ENCODE assay signal across 8 cellular contexts in genomic region chr9:127451681-127452480, GRCh38. TPM values are rescaled to one million over a fixed set of nuclear protein-coding genes. Genes with fewer than 3 reads are reported as not detected.
DNase-seq lines count a peak whose midpoint lies in the region; ATAC-seq and TF ChIP-seq lines count a peak whose summit lies in the region.

No MANE protein-coding gene starts in this region.

- ATAC-seq in HCT116 (peak; percentile 64), left colon (peak; percentile 44)
- peak; percentile 11 to 12 for ATAC-seq in activated CD4-positive, CD25-positive, alpha-beta regulatory T cell treated with anti-CD3 and anti-CD28 coated beads, Interleukin-2, amount 50 U/mL, for 24 hours

- H3K9ac ChIP-seq in HCT116 (ENCODE audit: low read length) (peak overlapping the region; percentile 99), colonic mucosa (ENCODE audit: low read depth in 2 of 2, low read length in 2 of 2) (peak overlapping the region; percentile 86 to 95)

- CTCF ChIA-PET in HCT116 (lab: Charles Lee) = interaction anchor here (1.0 to 1.3 kb wide), 2 partner anchors 237 to 247 kb away, joined by 3 read pairs; no protein-coding TSS in a partner anchor

- TF ChIP-seq RAD21 in HCT116 (IDR thresholded peaks at IDR 0.05; ENCODE audit: low read depth) = no peak

- RAD21 ChIA-PET in HCT116 (lab: Charles Lee; ENCODE audit: low non-redundant PET in 1 of 2, low total read pairs in 2 of 2, uncharacterized antibody in 2 of 2, unreplicated experiment in 2 of 2) = no interaction called here

- H3K4me3 ChIP-seq in HCT116 (replicated peaks in 1 of 2; ENCODE audit: low read depth in 1 of 2, low read length in 2 of 2) (peak overlapping the region; percentile 87 to 98), NB4 (ENCODE audit: low read depth, low read length) (peak overlapping the region; percentile 100), colonic mucosa (peak overlapping the region; percentile 96)

- H3K27me3 ChIP-seq in HCT116 (ENCODE audit: insufficient read depth, low read length) (no peaks in the 10 kb centered on the region), colonic mucosa (no peaks in the 10 kb centered on the region)

- no peak for TF ChIP-seq POLR2A in HCT116 (IDR thresholded peaks at IDR 0.05; ENCODE audit: borderline replicate concordance, extremely low read depth, insufficient read depth, insufficient read length)
- no peak for TF ChIP-seq POLR2A in NB4 (IDR thresholded peaks at IDR 0.05; ENCODE audit: extremely low read depth, insufficient read length)

- peak; percentile 62 for DNase-seq in G401 (ENCODE audit: low spot score)
- DNase-seq in HCT116 (ENCODE audit: low read depth, low spot score) = no peak
- peak; percentile 61 for DNase-seq in NB4 (ENCODE audit: low read depth)
- DNase-seq in colonic mucosa = peak; percentile 68
- peak; percentile 64 to 71 for DNase-seq in left colon
- peak; percentile 65 for DNase-seq in stimulated activated CD4-positive, alpha-beta T cell treated with anti-CD3 and anti-CD28 coated beads, Interleukin-1b, Interleukin-23, amount 100 ng/mL, for 48 hours
- DNase-seq in mesenteric fat pad (ENCODE audit: low spot score) = no peak

- H3K27ac ChIP-seq in HCT116 (ENCODE audit: low read depth, low read length) (peak overlapping the region; percentile 97), colonic mucosa (peak overlapping the region; percentile 95)

- peaks cover 41% of the 10 kb centered on the region for H3K79me2 ChIP-seq in HCT116 (ENCODE audit: insufficient read depth, low read length)

- POLR2A ChIA-PET in HCT116 (lab: Charles Lee) = interaction anchor here (0.8 to 2.4 kb wide), 3 partner anchors 14 to 237 kb away, joined by 3 to 5 read pairs (median 4); no protein-coding TSS in a partner anchor

- peaks cover 30% of the 10 kb centered on the region for H4K20me1 ChIP-seq in HCT116 (ENCODE audit: insufficient read depth)

- no peaks in the 10 kb centered on the region for H3K9me2 ChIP-seq in HCT116 (ENCODE audit: insufficient read depth)

- no peaks in the 10 kb centered on the region for H3K9me3 ChIP-seq in HCT116 (ENCODE audit: control insufficient read depth in 1 of 2, insufficient read depth in 1 of 2, low read depth in 1 of 2, low read length in 2 of 2)
- no peaks in the 10 kb centered on the region for H3K9me3 ChIP-seq in colonic mucosa

- peaks cover 28 to 44% of the 10 kb centered on the region in 2 experiments for H3K36me3 ChIP-seq in HCT116 (ENCODE audit: control insufficient read depth in 1 of 2, insufficient read depth in 2 of 2, low read length in 2 of 2)
- peaks cover 18% of the 10 kb centered on the region for H3K36me3 ChIP-seq in colonic mucosa

- H3K4me1 ChIP-seq in HCT116 (ENCODE audit: control insufficient read depth in 1 of 2, insufficient read depth in 2 of 2, low read length in 2 of 2) = peaks cover 11 to 46% of the 10 kb centered on the region in 2 experiments
- peaks cover 9% of the 10 kb centered on the region for H3K4me1 ChIP-seq in colonic mucosa

- TF ChIP-seq CTCF in HCT116 (IDR thresholded peaks at IDR 0.05 in 2 of 3, conservative IDR thresholded peaks at IDR 0.05 in 1 of 3; ENCODE audit: borderline replicate concordance in 1 of 3, insufficient read depth in 1 of 3, low read depth in 2 of 3, low read length in 2 of 3) = no peak
- no peak for TF ChIP-seq CTCF in NB4 (IDR thresholded peaks at IDR 0.05; ENCODE audit: low read depth, low read length)
- TF ChIP-seq CTCF in colonic mucosa (IDR thresholded peaks at IDR 0.05) = no peak

- in situ Hi-C loops in G401 (cut with HindIII; ENCODE audit: low sequenced_read_pairs) = no loop called here

- intact Hi-C loops in HCT116 (cut with micrococcal nuclease) (loop anchor here (5.0 kb wide), 1 partner anchor 135 kb away; no protein-coding TSS in a partner anchor), colonic mucosa (cut with DNase I) (no loop called here), left colon (cut with DNase I, micrococcal nuclease) (no loop called here)

- H3K4me2 ChIP-seq in HCT116 (ENCODE audit: low read length) = peak overlapping the region; percentile 90

- TSS peak; percentile 58 for BruUV-seq in HCT116 (replicated peaks; lab: Mats Ljungman, UMichigan)

- peak overlapping the region; percentile 13 for H2AFZ ChIP-seq in HCT116 (ENCODE audit: low read depth, low read length, poor library complexity, severe bottlenecking)

TF ChIP-seq in HCT116, 20 proteins besides CTCF, POLR2A, EP300 and RAD21:
- TF ChIP-seq SIN3A (IDR thresholded peaks at IDR 0.05; ENCODE audit: low read depth) = no peak
- peak; percentile 11 for TF ChIP-seq ZBTB33 (IDR thresholded peaks at IDR 0.05; ENCODE audit: extremely low read depth, insufficient replicate concordance, low read length)
- TF ChIP-seq TCF7L2 (IDR thresholded peaks at IDR 0.05; ENCODE audit: borderline replicate concordance, extremely low read depth, insufficient read depth, insufficient read length) = peak; percentile 11
- TF ChIP-seq YY1 (IDR thresholded peaks at IDR 0.05; ENCODE audit: extremely low read depth, insufficient replicate concordance, low read depth, low read length) = peak; percentile 67
- TF ChIP-seq CEBPB (IDR thresholded peaks at IDR 0.05; ENCODE audit: low read depth) = no peak

RNA-seq across cellular contexts. Expression of gene LRSAM1, which starts 0.6 kb away (rescaled TPM):
- 20.0 and 20.7 TPM in 2 replicates for total RNA-seq in G401 (2014; rRNA removed; shearing (Covaris generic))
- 25.9 TPM for total RNA-seq in HCT116 (2021; ENCODE audit: unreplicated experiment)
- polyA plus RNA-seq in HCT116 (2012) = 21.0 and 23.3 TPM in 2 replicates
- 10 to 100 TPM; 14.7 to 15.6 TPM for total RNA-seq in colonic mucosa
- 10 to 100 TPM; 13.9 to 20.6 TPM for total RNA-seq in left colon
- total RNA-seq in mesenteric fat pad = 12.2 TPM

RNA-seq across cellular contexts. Expression of gene RPL12, which starts 0.7 kb away (rescaled TPM):
- total RNA-seq in G401 (2014; rRNA removed; shearing (Covaris generic)) = 1,861 and 2,468 TPM in 2 replicates
- total RNA-seq in HCT116 (2021; ENCODE audit: unreplicated experiment) (2,679 TPM), colonic mucosa (100 to 1,000 TPM; 916 to 973 TPM), left colon (100 to 1,000 TPM; 837 to 857 TPM), mesenteric fat pad (1,060 TPM)
- polyA plus RNA-seq in HCT116 (2012) = 5,001 and 5,019 TPM in 2 replicates

RNA-seq across cellular contexts. Expression of gene ZNF79, which starts 27.7 kb away (rescaled TPM):
- 4.8 and 8.8 TPM in 2 replicates for total RNA-seq in G401 (2014; rRNA removed; shearing (Covaris generic))
- 5.3 TPM for total RNA-seq in HCT116 (2021; ENCODE audit: unreplicated experiment)
- 2.2 and 3.0 TPM in 2 replicates for polyA plus RNA-seq in HCT116 (2012)
- 1 to 10 TPM; 5.8 to 6.4 TPM for total RNA-seq in colonic mucosa
- total RNA-seq in left colon = 1 to 10 TPM; 5.5 to 6.8 TPM
- 6.1 TPM for total RNA-seq in mesenteric fat pad

RNA-seq across cellular contexts. Expression of gene SLC2A8, which starts 54.9 kb away (rescaled TPM):
- total RNA-seq in G401 (2014; rRNA removed; shearing (Covaris generic)) = 32.7 and 33.0 TPM in 2 replicates
- total RNA-seq in HCT116 (2021; ENCODE audit: unreplicated experiment) = 16.8 TPM
- polyA plus RNA-seq in HCT116 (2012) = 14.7 and 15.3 TPM in 2 replicates
- total RNA-seq in colonic mucosa = 10 to 100 TPM; 20.4 to 33.6 TPM
- 10 to 100 TPM; 18.1 to 28.6 TPM for total RNA-seq in left colon
- total RNA-seq in mesenteric fat pad = 15.1 TPM

Comparison
In these comparisons a context has a peak if more than half of its experiments do, and no peak if none do; other contexts are left out.
1. DNase-seq: peak in G401 (single experiment), NB4 (single experiment), colonic mucosa (single experiment), left colon (2 of 2) and stimulated activated CD4-positive, alpha-beta T cell treated with anti-CD3 and anti-CD28 coated beads, Interleukin-1b, Interleukin-23, amount 100 ng/mL, for 48 hours (single experiment); none in HCT116 (single experiment) and mesenteric fat pad (single experiment).
2. ATAC-seq: peak in every context shown above with its lines; median percentile 64 in HCT116; 44 in left colon; 12 in activated CD4-positive, CD25-positive, alpha-beta regulatory T cell treated with anti-CD3 and anti-CD28 coated beads, Interleukin-2, amount 50 U/mL, for 24 hours.
3. Peak in every context shown above with its lines, with median percentiles within 50 percentile points of each other: H3K4me3 ChIP-seq.